Comparison of ENCODE assay signal across 1 cellular context in the genomic region with DNA sequence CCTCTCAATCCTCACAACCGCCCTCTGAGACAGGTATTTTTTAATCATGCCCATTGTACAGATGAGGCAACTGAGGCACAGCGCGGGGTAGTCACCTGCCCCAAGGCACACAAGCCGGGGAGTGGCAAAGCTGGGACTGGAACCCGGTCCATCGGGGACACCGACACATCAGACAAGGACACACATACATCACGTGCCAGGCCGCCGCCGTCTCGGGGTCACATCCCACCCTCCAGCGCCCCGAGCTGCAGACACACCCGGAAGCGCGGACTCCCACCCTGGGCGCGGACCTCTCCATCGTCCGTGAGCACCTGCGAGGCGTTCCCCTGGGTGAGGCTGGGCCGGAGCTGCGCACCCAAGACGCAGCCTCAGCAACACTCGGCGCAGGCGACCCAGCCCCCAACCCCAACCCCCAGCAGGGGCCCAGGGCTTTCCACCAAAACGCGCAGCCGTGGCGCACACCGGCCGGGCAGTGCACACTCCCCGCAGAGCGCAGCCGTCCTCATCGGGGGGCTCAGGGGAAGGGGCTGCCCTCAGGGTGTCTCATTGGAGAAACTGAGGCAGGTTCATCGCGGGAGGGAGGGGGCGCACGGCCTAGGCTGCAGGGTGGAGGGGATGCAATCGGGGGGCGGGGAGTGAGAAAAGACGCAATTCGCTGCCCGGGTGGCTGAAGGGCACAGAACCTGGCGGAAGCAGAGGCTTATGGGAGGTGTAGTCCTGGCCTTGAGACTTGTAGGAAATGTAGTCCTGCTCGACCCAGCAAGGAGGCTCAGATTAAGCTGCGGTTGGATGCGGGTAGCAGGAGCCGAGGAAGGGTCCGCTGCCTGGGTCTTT.
TF ChIP-seq lines count a peak whose summit lies in the region.

No MANE protein-coding gene starts in this region.

TF ChIP-seq in K562, 482 proteins besides CTCF, POLR2A, EP300 and RAD21 (continued from another document and continues in another):
- TF ChIP-seq, protein P1, sequence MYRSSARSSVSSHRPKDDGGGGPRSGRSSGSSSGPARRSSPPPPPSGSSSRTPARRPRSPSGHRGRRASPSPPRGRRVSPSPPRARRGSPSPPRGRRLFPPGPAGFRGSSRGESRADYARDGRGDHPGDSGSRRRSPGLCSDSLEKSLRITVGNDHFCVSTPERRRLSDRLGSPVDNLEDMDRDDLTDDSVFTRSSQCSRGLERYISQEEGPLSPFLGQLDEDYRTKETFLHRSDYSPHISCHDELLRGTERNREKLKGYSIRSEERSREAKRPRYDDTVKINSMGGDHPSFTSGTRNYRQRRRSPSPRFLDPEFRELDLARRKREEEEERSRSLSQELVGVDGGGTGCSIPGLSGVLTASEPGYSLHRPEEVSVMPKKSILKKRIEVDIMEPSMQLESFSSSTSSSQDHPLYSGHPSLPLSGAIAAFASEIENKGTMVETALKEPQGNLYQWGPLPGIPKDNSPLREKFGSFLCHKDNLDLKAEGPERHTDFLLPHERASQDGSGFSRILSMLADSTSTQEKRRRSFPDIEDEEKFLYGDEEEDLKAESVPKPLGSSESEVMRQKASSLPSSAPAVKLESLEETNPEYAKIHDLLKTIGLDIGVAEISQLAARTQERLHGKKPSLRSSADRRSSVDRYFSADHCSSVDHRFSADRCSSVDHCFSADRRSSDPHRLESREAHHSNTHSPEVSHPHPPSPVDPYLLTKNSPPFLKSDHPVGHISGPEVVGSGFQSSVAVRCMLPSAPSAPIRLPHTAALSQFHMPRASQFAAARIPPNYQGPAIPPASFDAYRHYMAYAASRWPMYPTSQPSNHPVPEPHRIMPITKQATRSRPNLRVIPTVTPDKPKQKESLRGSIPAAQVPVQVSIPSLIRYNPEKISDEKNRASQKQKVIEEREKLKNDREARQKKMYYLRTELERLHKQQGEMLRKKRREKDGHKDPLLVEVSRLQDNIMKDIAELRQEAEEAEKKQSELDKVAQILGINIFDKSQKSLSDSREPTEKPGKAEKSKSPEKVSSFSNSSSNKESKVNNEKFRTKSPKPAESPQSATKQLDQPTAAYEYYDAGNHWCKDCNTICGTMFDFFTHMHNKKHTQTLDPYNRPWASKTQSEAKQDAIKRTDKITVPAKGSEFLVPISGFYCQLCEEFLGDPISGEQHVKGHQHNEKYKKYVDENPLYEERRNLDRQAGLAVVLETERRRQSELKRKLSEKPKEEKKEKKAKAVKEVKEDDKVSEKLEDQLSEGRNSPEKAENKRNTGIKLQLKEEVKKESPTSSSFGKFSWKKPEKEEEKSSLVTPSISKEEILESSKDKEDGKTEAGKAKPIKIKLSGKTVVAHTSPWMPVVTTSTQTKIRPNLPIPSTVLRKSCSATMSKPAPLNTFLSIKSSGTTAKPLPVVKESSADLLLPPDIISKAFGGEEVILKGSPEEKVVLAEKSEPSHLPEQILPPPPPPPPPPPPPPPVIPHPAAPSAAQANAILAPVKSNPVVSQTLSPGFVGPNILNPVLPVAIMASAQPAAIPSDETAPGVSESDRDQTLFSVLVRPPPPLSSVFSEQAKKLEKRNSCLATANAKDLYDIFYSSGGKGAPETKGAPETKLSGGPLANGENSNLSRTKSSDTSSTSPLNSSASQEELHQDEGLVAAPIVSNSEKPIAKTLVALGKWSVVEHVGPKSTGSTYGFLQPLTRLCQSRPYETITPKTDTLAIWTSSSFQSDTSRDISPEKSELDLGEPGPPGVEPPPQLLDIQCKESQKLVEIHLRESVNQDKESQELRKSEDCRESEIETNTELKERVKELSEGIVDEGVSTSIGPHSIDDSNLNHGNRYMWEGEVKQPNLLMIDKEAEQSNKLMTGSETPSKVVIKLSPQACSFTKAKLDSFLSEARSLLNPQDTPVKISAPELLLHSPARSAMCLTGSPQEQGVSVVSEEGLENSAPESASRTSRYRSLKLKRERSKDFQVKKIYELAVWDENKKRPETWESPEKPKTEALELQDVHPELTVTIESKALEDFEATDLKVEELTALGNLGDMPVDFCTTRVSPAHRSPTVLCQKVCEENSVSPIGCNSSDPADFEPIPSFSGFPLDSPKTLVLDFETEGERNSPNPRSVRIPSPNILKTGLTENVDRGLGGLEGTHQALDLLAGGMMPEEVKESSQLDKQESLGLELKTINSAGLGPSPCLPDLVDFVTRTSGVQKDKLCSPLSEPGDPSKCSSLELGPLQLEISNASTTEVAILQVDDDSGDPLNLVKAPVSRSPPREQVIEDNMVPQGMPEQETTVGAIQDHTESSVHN (IDR thresholded peaks at IDR 0.05; ENCODE audit: borderline replicate concordance in 1 of 2, low read depth in 1 of 2): no peak
- TF ChIP-seq, protein P2, sequence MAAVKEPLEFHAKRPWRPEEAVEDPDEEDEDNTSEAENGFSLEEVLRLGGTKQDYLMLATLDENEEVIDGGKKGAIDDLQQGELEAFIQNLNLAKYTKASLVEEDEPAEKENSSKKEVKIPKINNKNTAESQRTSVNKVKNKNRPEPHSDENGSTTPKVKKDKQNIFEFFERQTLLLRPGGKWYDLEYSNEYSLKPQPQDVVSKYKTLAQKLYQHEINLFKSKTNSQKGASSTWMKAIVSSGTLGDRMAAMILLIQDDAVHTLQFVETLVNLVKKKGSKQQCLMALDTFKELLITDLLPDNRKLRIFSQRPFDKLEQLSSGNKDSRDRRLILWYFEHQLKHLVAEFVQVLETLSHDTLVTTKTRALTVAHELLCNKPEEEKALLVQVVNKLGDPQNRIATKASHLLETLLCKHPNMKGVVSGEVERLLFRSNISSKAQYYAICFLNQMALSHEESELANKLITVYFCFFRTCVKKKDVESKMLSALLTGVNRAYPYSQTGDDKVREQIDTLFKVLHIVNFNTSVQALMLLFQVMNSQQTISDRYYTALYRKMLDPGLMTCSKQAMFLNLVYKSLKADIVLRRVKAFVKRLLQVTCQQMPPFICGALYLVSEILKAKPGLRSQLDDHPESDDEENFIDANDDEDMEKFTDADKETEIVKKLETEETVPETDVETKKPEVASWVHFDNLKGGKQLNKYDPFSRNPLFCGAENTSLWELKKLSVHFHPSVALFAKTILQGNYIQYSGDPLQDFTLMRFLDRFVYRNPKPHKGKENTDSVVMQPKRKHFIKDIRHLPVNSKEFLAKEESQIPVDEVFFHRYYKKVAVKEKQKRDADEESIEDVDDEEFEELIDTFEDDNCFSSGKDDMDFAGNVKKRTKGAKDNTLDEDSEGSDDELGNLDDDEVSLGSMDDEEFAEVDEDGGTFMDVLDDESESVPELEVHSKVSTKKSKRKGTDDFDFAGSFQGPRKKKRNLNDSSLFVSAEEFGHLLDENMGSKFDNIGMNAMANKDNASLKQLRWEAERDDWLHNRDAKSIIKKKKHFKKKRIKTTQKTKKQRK (IDR thresholded peaks at IDR 0.05; ENCODE audit: borderline replicate concordance, low read depth, low read length): no peak
- peak; percentile 92 for TF ChIP-seq CHD4 (IDR thresholded peaks at IDR 0.05; ENCODE audit: insufficient read depth, insufficient replicate concordance, low read depth, low read length, poor library complexity, severe bottlenecking)
- no peak for TF ChIP-seq SIN3B (IDR thresholded peaks at IDR 0.05; ENCODE audit: low read depth)
- TF ChIP-seq SIRT6 (IDR thresholded peaks at IDR 0.05; ENCODE audit: low read depth, low read length): no peak
- TF ChIP-seq FOXP1 (CRISPR knock-in tag; IDR thresholded peaks at IDR 0.05): no peak
- TF ChIP-seq NCOR1 (IDR thresholded peaks at IDR 0.05): no peak
- no peak for TF ChIP-seq MAFF (IDR thresholded peaks at IDR 0.05; ENCODE audit: low read length)
- TF ChIP-seq ILF3 (IDR thresholded peaks at IDR 0.05; ENCODE audit: borderline replicate concordance): no peak
- TF ChIP-seq CHCHD3 (CRISPR knock-in tag; IDR thresholded peaks at IDR 0.05): no peak
- peak; percentile 50; the same call in 1 of the 2 replicates for TF ChIP-seq BHLHE40 (IDR thresholded peaks at IDR 0.05; ENCODE audit: low read length)
- no peak for TF ChIP-seq EHMT2 (IDR thresholded peaks at IDR 0.05)
- no peak for TF ChIP-seq MED1 (CRISPR knock-in tag; IDR thresholded peaks at IDR 0.05; ENCODE audit: borderline replicate concordance)
- TF ChIP-seq HMGN3 (IDR thresholded peaks at IDR 0.05; ENCODE audit: borderline replicate concordance, extremely low read depth, insufficient read length, low read depth, low read length): peak; percentile 46
- TF ChIP-seq, protein P3, sequence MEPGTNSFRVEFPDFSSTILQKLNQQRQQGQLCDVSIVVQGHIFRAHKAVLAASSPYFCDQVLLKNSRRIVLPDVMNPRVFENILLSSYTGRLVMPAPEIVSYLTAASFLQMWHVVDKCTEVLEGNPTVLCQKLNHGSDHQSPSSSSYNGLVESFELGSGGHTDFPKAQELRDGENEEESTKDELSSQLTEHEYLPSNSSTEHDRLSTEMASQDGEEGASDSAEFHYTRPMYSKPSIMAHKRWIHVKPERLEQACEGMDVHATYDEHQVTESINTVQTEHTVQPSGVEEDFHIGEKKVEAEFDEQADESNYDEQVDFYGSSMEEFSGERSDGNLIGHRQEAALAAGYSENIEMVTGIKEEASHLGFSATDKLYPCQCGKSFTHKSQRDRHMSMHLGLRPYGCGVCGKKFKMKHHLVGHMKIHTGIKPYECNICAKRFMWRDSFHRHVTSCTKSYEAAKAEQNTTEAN (CRISPR knock-in tag; IDR thresholded peaks at IDR 0.05): no peak
- no peak for TF ChIP-seq ZNF695 (CRISPR knock-in tag; IDR thresholded peaks at IDR 0.05)
- no peak for TF ChIP-seq TAF9B (IDR thresholded peaks at IDR 0.05; ENCODE audit: partially characterized antibody)
- TF ChIP-seq DDX20 (tag; IDR thresholded peaks at IDR 0.05; ENCODE audit: low read depth): no peak
- TF ChIP-seq, protein P4, sequence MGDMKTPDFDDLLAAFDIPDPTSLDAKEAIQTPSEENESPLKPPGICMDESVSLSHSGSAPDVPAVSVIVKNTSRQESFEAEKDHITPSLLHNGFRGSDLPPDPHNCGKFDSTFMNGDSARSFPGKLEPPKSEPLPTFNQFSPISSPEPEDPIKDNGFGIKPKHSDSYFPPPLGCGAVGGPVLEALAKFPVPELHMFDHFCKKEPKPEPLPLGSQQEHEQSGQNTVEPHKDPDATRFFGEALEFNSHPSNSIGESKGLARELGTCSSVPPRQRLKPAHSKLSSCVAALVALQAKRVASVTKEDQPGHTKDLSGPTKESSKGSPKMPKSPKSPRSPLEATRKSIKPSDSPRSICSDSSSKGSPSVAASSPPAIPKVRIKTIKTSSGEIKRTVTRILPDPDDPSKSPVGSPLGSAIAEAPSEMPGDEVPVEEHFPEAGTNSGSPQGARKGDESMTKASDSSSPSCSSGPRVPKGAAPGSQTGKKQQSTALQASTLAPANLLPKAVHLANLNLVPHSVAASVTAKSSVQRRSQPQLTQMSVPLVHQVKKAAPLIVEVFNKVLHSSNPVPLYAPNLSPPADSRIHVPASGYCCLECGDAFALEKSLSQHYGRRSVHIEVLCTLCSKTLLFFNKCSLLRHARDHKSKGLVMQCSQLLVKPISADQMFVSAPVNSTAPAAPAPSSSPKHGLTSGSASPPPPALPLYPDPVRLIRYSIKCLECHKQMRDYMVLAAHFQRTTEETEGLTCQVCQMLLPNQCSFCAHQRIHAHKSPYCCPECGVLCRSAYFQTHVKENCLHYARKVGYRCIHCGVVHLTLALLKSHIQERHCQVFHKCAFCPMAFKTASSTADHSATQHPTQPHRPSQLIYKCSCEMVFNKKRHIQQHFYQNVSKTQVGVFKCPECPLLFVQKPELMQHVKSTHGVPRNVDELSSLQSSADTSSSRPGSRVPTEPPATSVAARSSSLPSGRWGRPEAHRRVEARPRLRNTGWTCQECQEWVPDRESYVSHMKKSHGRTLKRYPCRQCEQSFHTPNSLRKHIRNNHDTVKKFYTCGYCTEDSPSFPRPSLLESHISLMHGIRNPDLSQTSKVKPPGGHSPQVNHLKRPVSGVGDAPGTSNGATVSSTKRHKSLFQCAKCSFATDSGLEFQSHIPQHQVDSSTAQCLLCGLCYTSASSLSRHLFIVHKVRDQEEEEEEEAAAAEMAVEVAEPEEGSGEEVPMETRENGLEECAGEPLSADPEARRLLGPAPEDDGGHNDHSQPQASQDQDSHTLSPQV (IDR thresholded peaks at IDR 0.05): no peak
- TF ChIP-seq ZNF707 (CRISPR knock-in tag; conservative IDR thresholded peaks at IDR 0.05): no peak
- TF ChIP-seq ZC3H4 (CRISPR knock-in tag; IDR thresholded peaks at IDR 0.05; ENCODE audit: borderline replicate concordance): no peak
- no peak for TF ChIP-seq HDAC8 (tag; IDR thresholded peaks at IDR 0.05)
- TF ChIP-seq, protein P5, sequence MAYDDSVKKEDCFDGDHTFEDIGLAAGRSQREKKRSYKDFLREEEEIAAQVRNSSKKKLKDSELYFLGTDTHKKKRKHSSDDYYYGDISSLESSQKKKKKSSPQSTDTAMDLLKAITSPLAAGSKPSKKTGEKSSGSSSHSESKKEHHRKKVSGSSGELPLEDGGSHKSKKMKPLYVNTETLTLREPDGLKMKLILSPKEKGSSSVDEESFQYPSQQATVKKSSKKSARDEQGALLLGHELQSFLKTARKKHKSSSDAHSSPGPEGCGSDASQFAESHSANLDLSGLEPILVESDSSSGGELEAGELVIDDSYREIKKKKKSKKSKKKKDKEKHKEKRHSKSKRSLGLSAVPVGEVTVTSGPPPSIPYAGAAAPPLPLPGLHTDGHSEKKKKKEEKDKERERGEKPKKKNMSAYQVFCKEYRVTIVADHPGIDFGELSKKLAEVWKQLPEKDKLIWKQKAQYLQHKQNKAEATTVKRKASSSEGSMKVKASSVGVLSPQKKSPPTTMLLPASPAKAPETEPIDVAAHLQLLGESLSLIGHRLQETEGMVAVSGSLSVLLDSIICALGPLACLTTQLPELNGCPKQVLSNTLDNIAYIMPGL (CRISPR knock-in tag; IDR thresholded peaks at IDR 0.05): no peak
- TF ChIP-seq POLR2AphosphoS2 (IDR thresholded peaks at IDR 0.05; ENCODE audit: low read length): no peak
- no peak for TF ChIP-seq YBX1 (IDR thresholded peaks at IDR 0.05)
- TF ChIP-seq ATF7 (IDR thresholded peaks at IDR 0.05): no peak
- TF ChIP-seq ZNF764 (CRISPR knock-in tag; IDR thresholded peaks at IDR 0.05; ENCODE audit: low read depth): no peak
- TF ChIP-seq, protein P6, sequence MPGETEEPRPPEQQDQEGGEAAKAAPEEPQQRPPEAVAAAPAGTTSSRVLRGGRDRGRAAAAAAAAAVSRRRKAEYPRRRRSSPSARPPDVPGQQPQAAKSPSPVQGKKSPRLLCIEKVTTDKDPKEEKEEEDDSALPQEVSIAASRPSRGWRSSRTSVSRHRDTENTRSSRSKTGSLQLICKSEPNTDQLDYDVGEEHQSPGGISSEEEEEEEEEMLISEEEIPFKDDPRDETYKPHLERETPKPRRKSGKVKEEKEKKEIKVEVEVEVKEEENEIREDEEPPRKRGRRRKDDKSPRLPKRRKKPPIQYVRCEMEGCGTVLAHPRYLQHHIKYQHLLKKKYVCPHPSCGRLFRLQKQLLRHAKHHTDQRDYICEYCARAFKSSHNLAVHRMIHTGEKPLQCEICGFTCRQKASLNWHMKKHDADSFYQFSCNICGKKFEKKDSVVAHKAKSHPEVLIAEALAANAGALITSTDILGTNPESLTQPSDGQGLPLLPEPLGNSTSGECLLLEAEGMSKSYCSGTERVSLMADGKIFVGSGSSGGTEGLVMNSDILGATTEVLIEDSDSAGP (CRISPR knock-in tag; IDR thresholded peaks at IDR 0.05): no peak
- TF ChIP-seq, protein P7, sequence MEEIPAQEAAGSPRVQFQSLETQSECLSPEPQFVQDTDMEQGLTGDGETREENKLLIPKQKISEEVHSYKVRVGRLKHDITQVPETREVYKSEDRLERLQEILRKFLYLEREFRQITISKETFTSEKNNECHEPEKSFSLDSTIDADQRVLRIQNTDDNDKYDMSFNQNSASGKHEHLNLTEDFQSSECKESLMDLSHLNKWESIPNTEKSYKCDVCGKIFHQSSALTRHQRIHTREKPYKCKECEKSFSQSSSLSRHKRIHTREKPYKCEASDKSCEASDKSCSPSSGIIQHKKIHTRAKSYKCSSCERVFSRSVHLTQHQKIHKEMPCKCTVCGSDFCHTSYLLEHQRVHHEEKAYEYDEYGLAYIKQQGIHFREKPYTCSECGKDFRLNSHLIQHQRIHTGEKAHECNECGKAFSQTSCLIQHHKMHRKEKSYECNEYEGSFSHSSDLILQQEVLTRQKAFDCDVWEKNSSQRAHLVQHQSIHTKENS (CRISPR knock-in tag; IDR thresholded peaks at IDR 0.05): no peak
- TF ChIP-seq NR2C1 (IDR thresholded peaks at IDR 0.05): peak; percentile 42; the same call in 1 of the 2 replicates
- TF ChIP-seq NR2C1 (tag; IDR thresholded peaks at IDR 0.05): peak; percentile 73
